14 cellular contexts compared by ENCODE assay signal in the genomic region with DNA sequence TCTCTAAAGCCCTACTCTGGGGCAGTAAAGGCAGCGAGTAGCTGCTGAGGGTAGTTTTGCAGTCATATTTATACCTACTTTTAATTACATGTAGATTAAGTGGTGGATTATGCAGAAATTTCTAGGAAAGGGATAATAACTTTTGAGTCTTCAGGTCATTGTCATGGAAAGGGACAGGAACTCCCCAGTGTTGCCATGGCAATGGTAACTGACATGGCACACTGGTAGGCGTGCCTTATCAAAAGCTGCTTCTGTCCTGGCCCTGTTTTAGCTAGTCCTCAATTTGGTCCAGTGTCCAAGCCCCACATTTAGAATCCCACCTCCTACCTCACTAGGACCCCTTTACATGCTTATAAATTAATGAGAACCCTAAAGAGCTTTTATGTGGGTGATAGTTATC.
DNase-seq lines count a peak whose midpoint lies in the region; TF ChIP-seq lines count a peak whose summit lies in the region.
"Had no signal": no experiment of that assay in that cellular context is flagged by ENCODE, and none has a peak within 500 bp of the region (broad histone marks: within the 10 kb centered on the region; RNA-seq: fewer than 3 reads in every experiment).

No MANE protein-coding gene starts in this region.

- H3K36me3 ChIP-seq in neuron (ENCODE audit: insufficient read depth, low read length): no peaks in the 10 kb centered on the region
- no peaks in the 10 kb centered on the region for H3K36me3 ChIP-seq in stomach
- H3K36me3 ChIP-seq: BLaER1 had no signal

- TF ChIP-seq EP300 in stomach (IDR thresholded peaks at IDR 0.05): no peak

- DNase-seq in NCI-H748 (lab: John Stamatoyannopoulos, UW; ENCODE audit: unreplicated experiment): peak; percentile 11
- no peak for DNase-seq in NCI-H748 treated with DMSO at 0.1 percent for 48 hours (lab: John Stamatoyannopoulos, UW)
- DNase-seq in iPS-NIHi11 (ENCODE audit: low spot score): peak; percentile 21
- no peak for DNase-seq in SW 1271 (lab: John Stamatoyannopoulos, UW)
- no peak for DNase-seq in stimulated activated CD4-positive, alpha-beta T cell treated with anti-CD3 and anti-CD28 coated beads, Interleukin-12 subunit alpha, Interleukin-12 subunit beta, amount 100 ng/mL, for 4 hours
- no peak for DNase-seq in stomach
- DNase-seq: 8988T; CD4-positive, alpha-beta memory T cell; DMS153; DMS79; GDM1; H9 had no signal

- intact Hi-C loops in stomach (cut with DNase I; ENCODE audit: low total_unique reads): no loop called here

- WGBS in stomach, 5 donors: 77 to 87% (median 84%) methylated on average over 2 of the region's 2 CpGs

- H3K27ac ChIP-seq in stomach: no peak overlapping the region

- no peaks in the 10 kb centered on the region for H3K9me3 ChIP-seq in neuron (ENCODE audit: low read length)
- no peaks in the 10 kb centered on the region for H3K9me3 ChIP-seq in stomach

- H2AFZ ChIP-seq in neuron (ENCODE audit: low read depth, low read length): peak overlapping the region; percentile 15

- H3K27me3 ChIP-seq in neuron (ENCODE audit: insufficient read depth, low read length) (no peaks in the 10 kb centered on the region), stomach (peaks cover 0 to 31% (median 0%) of the 10 kb centered on the region in 3 donors)
- H3K27me3 ChIP-seq: BLaER1 had no signal

- H3K4me3 ChIP-seq in neuron (ENCODE audit: low read length) (no peak overlapping the region), stomach (no peak overlapping the region)
- H3K4me3 ChIP-seq: BLaER1 had no signal

- H3K4me1 ChIP-seq in neuron (ENCODE audit: insufficient read depth, low read length) (peaks cover 16% of the 10 kb centered on the region), stomach (no peaks in the 10 kb centered on the region)

- no peak for TF ChIP-seq CTCF in stomach (IDR thresholded peaks at IDR 0.05)

- no peak for TF ChIP-seq POLR2A in stomach (IDR thresholded peaks at IDR 0.05)

Comparison
In these comparisons a context has a peak if more than half of its experiments do, and no peak if none do; other contexts are left out.
1. DNase-seq: peak in NCI-H748 (single experiment) and iPS-NIHi11 (single experiment); none in NCI-H748 treated with DMSO at 0.1 percent for 48 hours (single experiment), SW 1271 (0 of 2), stimulated activated CD4-positive, alpha-beta T cell treated with anti-CD3 and anti-CD28 coated beads, Interleukin-12 subunit alpha, Interleukin-12 subunit beta, amount 100 ng/mL, for 4 hours (single experiment) and stomach (single experiment).